Comparison of ENCODE assay signal across 33 cellular contexts in genomic region chr7:158446706-158447105, GRCh38.
"Had no signal": no experiment of that assay in that cellular context is flagged by ENCODE, and none has a peak within 500 bp of the region (broad histone marks: within the 10 kb centered on the region; RNA-seq: fewer than 3 reads in every experiment).

No MANE protein-coding gene starts in this region.

- H3K4me1 ChIP-seq: adrenal gland, esophagus muscularis mucosa, foreskin keratinocyte, gastrocnemius medialis had no signal

- H3K9me3 ChIP-seq: adrenal gland, body of pancreas, esophagus muscularis mucosa, gastrocnemius medialis had no signal

- DNase-seq: activated B cell treated with CpG ODN at 0.5 μM for 24 hours; activated CD4-positive, alpha-beta memory T cell treated with anti-CD3 and anti-CD28 coated beads for 36 hours; activated CD4-positive, alpha-beta T cell treated with anti-CD3 and anti-CD28 coated beads for 48 hours; activated CD8-positive, alpha-beta memory T cell treated with anti-CD3 and anti-CD28 coated beads, Interleukin-2, amount 10 ng/mL, durations not matched to agents 7 days and 5 days; activated CD8-positive, alpha-beta memory T cell treated with anti-CD3 and anti-CD28 coated beads, Interleukin-2, amount 50 U/mL, for 4 hours; activated CD8-positive, alpha-beta T cell treated with anti-CD3 and anti-CD28 coated beads, Interleukin-2, amount 10 ng/mL, durations not matched to agents 7 days and 5 days; activated effector memory CD4-positive, alpha-beta T cell treated with anti-CD3 and anti-CD28 coated beads, Interleukin-2, amount 50 U/mL, for 16 hours; activated naive CD4-positive, alpha-beta T cell treated with anti-CD3 and anti-CD28 coated beads for 36 hours; activated naive CD8-positive, alpha-beta T cell treated with anti-CD3 and anti-CD28 coated beads for 36 hours; activated naive CD8-positive, alpha-beta T cell treated with anti-CD3 and anti-CD28 coated beads, Interleukin-2, amount 50 U/mL, for 24 hours; activated T-cell treated with anti-CD3 and anti-CD28 coated beads, Interleukin-2, amount 50 U/mL, for 1 hour; activated T-cell treated with anti-CD3 and anti-CD28 coated beads, Interleukin-2, amount 50 U/mL, for 48 hours; aorta; central memory CD4-positive, alpha-beta T cell; effector memory CD4-positive, alpha-beta T cell; erythroblast; foreskin keratinocyte; gastrocnemius medialis; T-helper 1 cell; T-helper 17 cell; T1000; WERI-Rb-1 had no signal

- ATAC-seq: activated CD4-positive, CD25-positive, alpha-beta regulatory T cell treated with anti-CD3 and anti-CD28 coated beads, Interleukin-2, amount 50 U/mL, for 24 hours; activated CD8-positive, alpha-beta memory T cell treated with anti-CD3 and anti-CD28 coated beads, Interleukin-2, amount 10 ng/mL, durations not matched to agents 7 days and 5 days; activated CD8-positive, alpha-beta T cell treated with anti-CD3 and anti-CD28 coated beads, Interleukin-2, amount 10 ng/mL, durations not matched to agents 7 days and 5 days; activated naive CD8-positive, alpha-beta T cell treated with anti-CD3 and anti-CD28 coated beads, Interleukin-2, amount 50 U/mL, for 24 hours; foreskin keratinocyte; gastrocnemius medialis; T-helper 17 cell had no signal

- H3K36me3 Mint-ChIP-seq: activated CD4-positive, alpha-beta memory T cell treated with anti-CD3 and anti-CD28 coated beads for 36 hours; activated CD8-positive, alpha-beta memory T cell treated with anti-CD3 and anti-CD28 coated beads, Interleukin-2, amount 10 ng/mL, durations not matched to agents 7 days and 5 days; activated naive CD4-positive, alpha-beta T cell treated with anti-CD3 and anti-CD28 coated beads, Interleukin-2, amount 50 U/mL, for 24 hours; activated naive CD8-positive, alpha-beta T cell treated with anti-CD3 and anti-CD28 coated beads for 36 hours had no signal

- H3K27me3 Mint-ChIP-seq: activated B cell treated with CpG ODN at 0.5 μM for 24 hours; activated CD4-positive, alpha-beta memory T cell treated with anti-CD3 and anti-CD28 coated beads for 36 hours; activated CD8-positive, alpha-beta memory T cell treated with anti-CD3 and anti-CD28 coated beads, Interleukin-2, amount 10 ng/mL, durations not matched to agents 7 days and 5 days; activated naive CD4-positive, alpha-beta T cell treated with anti-CD3 and anti-CD28 coated beads, Interleukin-2, amount 50 U/mL, for 24 hours; activated naive CD8-positive, alpha-beta T cell treated with anti-CD3 and anti-CD28 coated beads, Interleukin-2, amount 50 U/mL, for 24 hours had no signal

- H3K27ac ChIP-seq: adrenal gland, coronary artery, esophagus muscularis mucosa, foreskin keratinocyte, gastrocnemius medialis, WERI-Rb-1 had no signal

- H3K27ac Mint-ChIP-seq: activated B cell treated with CpG ODN at 0.5 μM for 24 hours; activated CD4-positive, alpha-beta memory T cell treated with anti-CD3 and anti-CD28 coated beads for 36 hours; activated CD8-positive, alpha-beta memory T cell treated with anti-CD3 and anti-CD28 coated beads, Interleukin-2, amount 10 ng/mL, durations not matched to agents 7 days and 5 days; activated CD8-positive, alpha-beta T cell treated with anti-CD3 and anti-CD28 coated beads, Interleukin-2, amount 10 ng/mL, durations not matched to agents 7 days and 5 days; activated naive CD4-positive, alpha-beta T cell treated with anti-CD3 and anti-CD28 coated beads for 36 hours; activated naive CD4-positive, alpha-beta T cell treated with anti-CD3 and anti-CD28 coated beads, Interleukin-2, amount 50 U/mL, for 24 hours; activated naive CD8-positive, alpha-beta T cell treated with anti-CD3 and anti-CD28 coated beads for 36 hours; activated naive CD8-positive, alpha-beta T cell treated with anti-CD3 and anti-CD28 coated beads, Interleukin-2, amount 50 U/mL, for 24 hours; activated T-helper 1 cell treated with anti-CD3 and anti-CD28 coated beads, Interleukin-12 subunit alpha, Interleukin-12 subunit beta, Interleukin-2, Interleukin-4 antibody, amounts not matched to agents 30 ng/mL and 10 ng/mL and 1 ng/mL, durations not matched to agents 14 hours and 24 hours and 36 hours; activated T-helper 2 cell treated with anti-CD3 and anti-CD28 coated beads, Interferon-gamma antibody, Interleukin-2, Interleukin-4, amounts not matched to agents 10 μg/mL and 5 μg/mL and 100 μg/mL, durations not matched to agents 14 hours and 24 hours and 36 hours; dendritic cell treated with granulocyte-macrophage colony-stimulating factor and Interleukin-4, amounts not matched to agents 40 ng/mL and 50 ng/mL, for 4 days; T-helper 17 cell; T-helper 2 cell treated with Interferon-gamma antibody and Interleukin-4, amounts not matched to agents 5 μg/mL and 100 μg/mL, for 36 hours had no signal

- H3K36me3 ChIP-seq: adrenal gland, esophagus muscularis mucosa, gastrocnemius medialis, WERI-Rb-1 had no signal

- H3K4me3 Mint-ChIP-seq: activated B cell treated with CpG ODN at 0.5 μM for 24 hours; activated CD4-positive, alpha-beta memory T cell treated with anti-CD3 and anti-CD28 coated beads for 36 hours; activated CD8-positive, alpha-beta memory T cell treated with anti-CD3 and anti-CD28 coated beads, Interleukin-2, amount 10 ng/mL, durations not matched to agents 7 days and 5 days; activated CD8-positive, alpha-beta T cell treated with anti-CD3 and anti-CD28 coated beads, Interleukin-2, amount 10 ng/mL, durations not matched to agents 7 days and 5 days; activated naive CD4-positive, alpha-beta T cell treated with anti-CD3 and anti-CD28 coated beads for 36 hours; activated naive CD4-positive, alpha-beta T cell treated with anti-CD3 and anti-CD28 coated beads, Interleukin-2, amount 50 U/mL, for 24 hours; activated naive CD8-positive, alpha-beta T cell treated with anti-CD3 and anti-CD28 coated beads for 36 hours; activated naive CD8-positive, alpha-beta T cell treated with anti-CD3 and anti-CD28 coated beads, Interleukin-2, amount 50 U/mL, for 24 hours; activated T-helper 1 cell treated with anti-CD3 and anti-CD28 coated beads, Interleukin-12 subunit alpha, Interleukin-12 subunit beta, Interleukin-2, Interleukin-4 antibody, amounts not matched to agents 30 ng/mL and 10 ng/mL and 1 ng/mL, durations not matched to agents 14 hours and 24 hours and 36 hours; dendritic cell treated with granulocyte-macrophage colony-stimulating factor and Interleukin-4, amounts not matched to agents 40 ng/mL and 50 ng/mL, for 4 days; T-helper 17 cell; T-helper 2 cell treated with Interferon-gamma antibody and Interleukin-4, amounts not matched to agents 5 μg/mL and 100 μg/mL, for 36 hours had no signal

- H3K4me1 Mint-ChIP-seq: activated B cell treated with CpG ODN at 0.5 μM for 24 hours; activated CD8-positive, alpha-beta memory T cell treated with anti-CD3 and anti-CD28 coated beads, Interleukin-2, amount 10 ng/mL, durations not matched to agents 7 days and 5 days; activated naive CD4-positive, alpha-beta T cell treated with anti-CD3 and anti-CD28 coated beads, Interleukin-2, amount 50 U/mL, for 24 hours; activated naive CD8-positive, alpha-beta T cell treated with anti-CD3 and anti-CD28 coated beads for 36 hours; activated naive CD8-positive, alpha-beta T cell treated with anti-CD3 and anti-CD28 coated beads, Interleukin-2, amount 50 U/mL, for 24 hours; T-helper 17 cell had no signal

- H3K9me3 Mint-ChIP-seq: activated B cell treated with CpG ODN at 0.5 μM for 24 hours; activated naive CD4-positive, alpha-beta T cell treated with anti-CD3 and anti-CD28 coated beads for 36 hours; activated naive CD4-positive, alpha-beta T cell treated with anti-CD3 and anti-CD28 coated beads, Interleukin-2, amount 50 U/mL, for 24 hours; activated naive CD8-positive, alpha-beta T cell treated with anti-CD3 and anti-CD28 coated beads for 36 hours; activated naive CD8-positive, alpha-beta T cell treated with anti-CD3 and anti-CD28 coated beads, Interleukin-2, amount 50 U/mL, for 24 hours; activated T-helper 1 cell treated with anti-CD3 and anti-CD28 coated beads, Interleukin-12 subunit alpha, Interleukin-12 subunit beta, Interleukin-2, Interleukin-4 antibody, amounts not matched to agents 30 ng/mL and 10 ng/mL and 1 ng/mL, durations not matched to agents 14 hours and 24 hours and 36 hours; activated T-helper 2 cell treated with anti-CD3 and anti-CD28 coated beads, Interferon-gamma antibody, Interleukin-2, Interleukin-4, amounts not matched to agents 10 μg/mL and 5 μg/mL and 100 μg/mL, durations not matched to agents 14 hours and 24 hours and 36 hours had no signal

- H3K27me3 ChIP-seq: adrenal gland, body of pancreas, dorsolateral prefrontal cortex, foreskin keratinocyte, gastrocnemius medialis had no signal

- H3K4me3 ChIP-seq: adrenal gland, body of pancreas, coronary artery, dorsolateral prefrontal cortex, esophagus muscularis mucosa, gastrocnemius medialis had no signal
